ENCODE assay signal across 20 cellular contexts in genomic region chr6:142933701-142934100, GRCh38. TPM values are rescaled to one million over a fixed set of nuclear protein-coding genes. Genes with fewer than 3 reads are reported as not detected.
A peak's percentile ranks its signal among the peaks of the same experiment; 100 is the strongest.
DNase-seq lines count a peak whose midpoint lies in the region; ATAC-seq and TF ChIP-seq lines count a peak whose summit lies in the region.
"Had no signal": no experiment of that assay in that cellular context is flagged by ENCODE, and none has a peak within 500 bp of the region (broad histone marks: within the 10 kb centered on the region; RNA-seq: fewer than 3 reads in every experiment).

No MANE protein-coding gene starts in this region.

- no peaks in the 10 kb centered on the region for H3K27me3 ChIP-seq in spleen (replicated peaks in 1 of 7)
- H3K27me3 ChIP-seq in tibial nerve = no peaks in the 10 kb centered on the region
- H3K27me3 ChIP-seq: breast epithelium, sigmoid colon had no signal

- H3K36me3 ChIP-seq in KOPT-K1 (ENCODE audit: insufficient read depth, low read length) = no peaks in the 10 kb centered on the region
- no peaks in the 10 kb centered on the region for H3K36me3 ChIP-seq in spleen
- H3K36me3 ChIP-seq in tibial nerve = no peaks in the 10 kb centered on the region
- H3K36me3 ChIP-seq: breast epithelium, sigmoid colon had no signal

- TF ChIP-seq POLR2A in spleen (IDR thresholded peaks at IDR 0.05) = no peak
- TF ChIP-seq POLR2A in tibial nerve (IDR thresholded peaks at IDR 0.05) = no peak

- no peaks in the 10 kb centered on the region for H3K9me3 ChIP-seq in KOPT-K1 (ENCODE audit: insufficient read depth, low read length, poor library complexity, severe bottlenecking)
- H3K9me3 ChIP-seq in spleen = no peaks in the 10 kb centered on the region
- H3K9me3 ChIP-seq in tibial nerve = no peaks in the 10 kb centered on the region
- H3K9me3 ChIP-seq: breast epithelium, sigmoid colon had no signal

- no peaks in the 10 kb centered on the region for H3K27me3 Mint-ChIP-seq in activated CD8-positive, alpha-beta memory T cell treated with anti-CD3 and anti-CD28 coated beads, Interleukin-2, amount 10 ng/mL, durations not matched to agents 7 days and 5 days
- H3K27me3 Mint-ChIP-seq in activated naive CD8-positive, alpha-beta T cell treated with anti-CD3 and anti-CD28 coated beads for 36 hours = no peaks in the 10 kb centered on the region

- intact Hi-C loops in spleen (cut with DNase I; ENCODE audit: low total_unique reads) = no loop called here

- H3K4me1 ChIP-seq in spleen (peaks cover 23 to 100% (median 78%) of the 10 kb centered on the region in 6 donors), tibial nerve (peaks cover 0 to 27% (median 12%) of the 10 kb centered on the region in 4 donors)
- H3K4me1 ChIP-seq: breast epithelium had no signal

- peak overlapping the region; percentile 92 for H3K27ac Mint-ChIP-seq in activated CD8-positive, alpha-beta memory T cell treated with anti-CD3 and anti-CD28 coated beads, Interleukin-2, amount 10 ng/mL, durations not matched to agents 7 days and 5 days
- H3K27ac Mint-ChIP-seq in activated naive CD8-positive, alpha-beta T cell treated with anti-CD3 and anti-CD28 coated beads for 36 hours = peak overlapping the region; percentile 81
- H3K27ac Mint-ChIP-seq: dendritic cell treated with granulocyte-macrophage colony-stimulating factor and Interleukin-4, amounts not matched to agents 40 ng/mL and 50 ng/mL, for 4 days; nephron had no signal

- no peak overlapping the region for H3K4me3 Mint-ChIP-seq in activated CD8-positive, alpha-beta memory T cell treated with anti-CD3 and anti-CD28 coated beads, Interleukin-2, amount 10 ng/mL, durations not matched to agents 7 days and 5 days
- H3K4me3 Mint-ChIP-seq in activated naive CD8-positive, alpha-beta T cell treated with anti-CD3 and anti-CD28 coated beads for 36 hours = no peak overlapping the region
- H3K4me3 Mint-ChIP-seq: dendritic cell treated with granulocyte-macrophage colony-stimulating factor and Interleukin-4, amounts not matched to agents 40 ng/mL and 50 ng/mL, for 4 days; nephron had no signal

- no peak for ATAC-seq in activated CD8-positive, alpha-beta memory T cell treated with anti-CD3 and anti-CD28 coated beads, Interleukin-2, amount 10 ng/mL, durations not matched to agents 7 days and 5 days

- peak overlapping the region; percentile 100 for H3K27ac ChIP-seq in KOPT-K1 (ENCODE audit: low read depth, low read length, poor library complexity, severe bottlenecking)
- H3K27ac ChIP-seq in spleen = peak overlapping the region in 6 of 8 donors; percentile 12 to 74 (median 65)
- no peak overlapping the region for H3K27ac ChIP-seq in tibial nerve
- H3K27ac ChIP-seq: breast epithelium, C4-2B, parathyroid adenoma, sigmoid colon had no signal

- H3K4me3 ChIP-seq in spleen = no peak overlapping the region
- no peak overlapping the region for H3K4me3 ChIP-seq in tibial nerve
- H3K4me3 ChIP-seq: breast epithelium, sigmoid colon had no signal

- peaks cover 24% of the 10 kb centered on the region for H3K36me3 Mint-ChIP-seq in activated CD8-positive, alpha-beta memory T cell treated with anti-CD3 and anti-CD28 coated beads, Interleukin-2, amount 10 ng/mL, durations not matched to agents 7 days and 5 days
- peaks cover 60% of the 10 kb centered on the region for H3K36me3 Mint-ChIP-seq in activated naive CD8-positive, alpha-beta T cell treated with anti-CD3 and anti-CD28 coated beads for 36 hours

- H3K4me1 Mint-ChIP-seq in activated CD8-positive, alpha-beta memory T cell treated with anti-CD3 and anti-CD28 coated beads, Interleukin-2, amount 10 ng/mL, durations not matched to agents 7 days and 5 days = peaks cover 83% of the 10 kb centered on the region
- H3K4me1 Mint-ChIP-seq in activated naive CD8-positive, alpha-beta T cell treated with anti-CD3 and anti-CD28 coated beads for 36 hours = peaks cover 90% of the 10 kb centered on the region

- peaks cover 2% of the 10 kb centered on the region for H3K9me3 Mint-ChIP-seq in activated CD8-positive, alpha-beta memory T cell treated with anti-CD3 and anti-CD28 coated beads, Interleukin-2, amount 10 ng/mL, durations not matched to agents 7 days and 5 days (ENCODE audit: low read depth)
- peaks cover 3% of the 10 kb centered on the region for H3K9me3 Mint-ChIP-seq in activated naive CD8-positive, alpha-beta T cell treated with anti-CD3 and anti-CD28 coated beads for 36 hours
- H3K9me3 Mint-ChIP-seq: dendritic cell treated with granulocyte-macrophage colony-stimulating factor and Interleukin-4, amounts not matched to agents 40 ng/mL and 50 ng/mL, for 4 days; nephron had no signal

- no peak for TF ChIP-seq EP300 in tibial nerve (IDR thresholded peaks at IDR 0.05)

- no peak for DNase-seq in activated CD8-positive, alpha-beta memory T cell treated with anti-CD3 and anti-CD28 coated beads, Interleukin-2, amount 10 ng/mL, durations not matched to agents 7 days and 5 days
- DNase-seq in activated CD8-positive, alpha-beta memory T cell treated with anti-CD3 and anti-CD28 coated beads, Interleukin-2, amount 50 U/mL, for 4 hours = no peak
- DNase-seq in activated naive CD8-positive, alpha-beta T cell treated with anti-CD3 and anti-CD28 coated beads for 36 hours = no peak
- DNase-seq in spleen (no peak), GOT3 (lab: John Stamatoyannopoulos, UW) (no peak), LoVo (ENCODE audit: low spot score) (no peak), tibial nerve (ENCODE audit: low spot score in 2 of 2) (no peak)
- DNase-seq: foreskin fibroblast, kidney, NCI-H1417 treated with DMSO at 0.1 percent for 48 hours, NCI-H2171 treated with DMSO at 0.1 percent for 48 hours, NCI-H748 treated with DMSO at 0.1 percent for 48 hours, SHP77 treated with DMSO at 0.1 percent for 48 hours, sigmoid colon had no signal

- CTCF ChIA-PET in activated CD8-positive, alpha-beta memory T cell treated with anti-CD3 and anti-CD28 coated beads, Interleukin-2, amount 10 ng/mL, durations not matched to agents 7 days and 5 days (lab: Charles Lee) = no interaction called here

- TF ChIP-seq CTCF in spleen (IDR thresholded peaks at IDR 0.05 in 8 of 11, conservative IDR thresholded peaks at IDR 0.05 in 3 of 11) (no peak), tibial nerve (IDR thresholded peaks at IDR 0.05) (no peak)

RNA-seq across cellular contexts. Expression of gene HIVEP2, which starts 11.3 kb away (rescaled TPM):
- 10 to 100 TPM; 24.1 to 28.8 TPM for total RNA-seq in activated CD8-positive, alpha-beta memory T cell treated with anti-CD3 and anti-CD28 coated beads, Interleukin-2, amount 10 ng/mL, durations not matched to agents 7 days and 5 days
- total RNA-seq in activated naive CD8-positive, alpha-beta T cell treated with anti-CD3 and anti-CD28 coated beads for 36 hours = 10 to 100 TPM; 27.1 to 28.8 TPM
- 10 to 100 TPM; 26.8 to 41.3 (median 32.7) TPM for total RNA-seq in spleen
- polyA plus RNA-seq in spleen = 1 to 10 TPM; 2.5 to 3.2 (median 3.0) TPM
- 10 to 100 TPM; 15.9 to 24.0 (median 19.9) TPM for total RNA-seq in tibial nerve

Comparison
In these comparisons a context has a peak if more than half of its experiments do, and no peak if none do; other contexts are left out.
1. H3K27ac ChIP-seq: peak in KOPT-K1 (single experiment) and spleen (6 of 8); none in tibial nerve (0 of 4).